ENCODE assay signal across 12 cellular contexts in genomic region chr19:38320969-38321339, GRCh38. TPM values are rescaled to one million over a fixed set of nuclear protein-coding genes. Genes with fewer than 3 reads are reported as not detected.
DNase-seq lines count a peak whose midpoint lies in the region; ATAC-seq and TF ChIP-seq lines count a peak whose summit lies in the region.
"Had no signal": no experiment of that assay in that cellular context is flagged by ENCODE, and none has a peak within 500 bp of the region (broad histone marks: within the 10 kb centered on the region; RNA-seq: fewer than 3 reads in every experiment).

No MANE protein-coding gene starts in this region.

- H3K9me3 ChIP-seq in stomach, result no peaks in the 10 kb centered on the region

- H3K4me3 ChIP-seq in stomach, result peak overlapping the region; percentile 57 to 79 (median 65)

- H3K36me3 Mint-ChIP-seq in T-helper 1 cell treated with Interleukin-12 subunit alpha and Interleukin-12 subunit beta and Interleukin-4 antibody, amounts not matched to agents 30 μg/mL and 1 μg/mL, for 36 hours (ENCODE audit: low read depth), result peaks cover 7% of the 10 kb centered on the region
- H3K36me3 Mint-ChIP-seq in activated T-helper 2 cell treated with anti-CD3 and anti-CD28 coated beads, Interferon-gamma antibody, Interleukin-2, Interleukin-4, amounts not matched to agents 10 μg/mL and 5 μg/mL and 100 μg/mL, durations not matched to agents 14 hours and 24 hours and 36 hours (ENCODE audit: low read depth), result peaks cover 27% of the 10 kb centered on the region
- H3K36me3 Mint-ChIP-seq in immature natural killer cell, result peaks cover 0 to 4% (median 4%) of the 10 kb centered on the region in 3 donors

- no peak overlapping the region for H3K27ac Mint-ChIP-seq in T-helper 1 cell treated with Interleukin-12 subunit alpha and Interleukin-12 subunit beta and Interleukin-4 antibody, amounts not matched to agents 30 μg/mL and 1 μg/mL, for 36 hours
- H3K27ac Mint-ChIP-seq in activated T-helper 2 cell treated with anti-CD3 and anti-CD28 coated beads, Interferon-gamma antibody, Interleukin-2, Interleukin-4, amounts not matched to agents 10 μg/mL and 5 μg/mL and 100 μg/mL, durations not matched to agents 14 hours and 24 hours and 36 hours, result peak overlapping the region; percentile 21
- peak overlapping the region in 4 of 6 donors; percentile 16 to 55 (median 45) for H3K27ac Mint-ChIP-seq in immature natural killer cell

- ATAC-seq in HG02852 (IDR thresholded peaks at IDR 0.05; ENCODE audit: unreplicated experiment), result no peak
- ATAC-seq in HG03457 (IDR thresholded peaks at IDR 0.05; ENCODE audit: unreplicated experiment), result no peak

- no peaks in the 10 kb centered on the region for H3K9me3 Mint-ChIP-seq in T-helper 1 cell treated with Interleukin-12 subunit alpha and Interleukin-12 subunit beta and Interleukin-4 antibody, amounts not matched to agents 30 μg/mL and 1 μg/mL, for 36 hours
- H3K9me3 Mint-ChIP-seq in activated T-helper 2 cell treated with anti-CD3 and anti-CD28 coated beads, Interferon-gamma antibody, Interleukin-2, Interleukin-4, amounts not matched to agents 10 μg/mL and 5 μg/mL and 100 μg/mL, durations not matched to agents 14 hours and 24 hours and 36 hours, result no peaks in the 10 kb centered on the region
- H3K9me3 Mint-ChIP-seq in immature natural killer cell, result no peaks in the 10 kb centered on the region

- H3K27me3 ChIP-seq in stomach, result no peaks in the 10 kb centered on the region

- WGBS in stomach, 5 donors, result 86 to 100% (median 89%) methylated on average over 3 of the region's 3 CpGs

- H3K4me1 Mint-ChIP-seq in T-helper 1 cell treated with Interleukin-12 subunit alpha and Interleukin-12 subunit beta and Interleukin-4 antibody, amounts not matched to agents 30 μg/mL and 1 μg/mL, for 36 hours (ENCODE audit: low read depth), result peaks cover 53% of the 10 kb centered on the region
- H3K4me1 Mint-ChIP-seq in activated T-helper 2 cell treated with anti-CD3 and anti-CD28 coated beads, Interferon-gamma antibody, Interleukin-2, Interleukin-4, amounts not matched to agents 10 μg/mL and 5 μg/mL and 100 μg/mL, durations not matched to agents 14 hours and 24 hours and 36 hours (ENCODE audit: low read depth), result peaks cover 44% of the 10 kb centered on the region
- peaks cover 30 to 37% of the 10 kb centered on the region in 2 donors for H3K4me1 Mint-ChIP-seq in immature natural killer cell

- H3K36me3 ChIP-seq in stomach, result peaks cover 6 to 22% (median 19%) of the 10 kb centered on the region in 4 donors

- TF ChIP-seq POLR2A in stomach (IDR thresholded peaks at IDR 0.05), result no peak

- H3K4me1 ChIP-seq in stomach, result peaks cover 27 to 65% (median 50%) of the 10 kb centered on the region in 4 donors

- H3K27me3 Mint-ChIP-seq in T-helper 1 cell treated with Interleukin-12 subunit alpha and Interleukin-12 subunit beta and Interleukin-4 antibody, amounts not matched to agents 30 μg/mL and 1 μg/mL, for 36 hours (ENCODE audit: low read depth), result no peaks in the 10 kb centered on the region
- H3K27me3 Mint-ChIP-seq in activated T-helper 2 cell treated with anti-CD3 and anti-CD28 coated beads, Interferon-gamma antibody, Interleukin-2, Interleukin-4, amounts not matched to agents 10 μg/mL and 5 μg/mL and 100 μg/mL, durations not matched to agents 14 hours and 24 hours and 36 hours (ENCODE audit: low read depth), result no peaks in the 10 kb centered on the region
- H3K27me3 Mint-ChIP-seq in immature natural killer cell (ENCODE audit: low read depth in 3 of 3), result peaks cover 2 to 10% (median 6%) of the 10 kb centered on the region in 3 donors

- DNase-seq in T-helper 1 cell (no peak), immature natural killer cell (no peak), stomach (no peak), NCI-H82 (lab: John Stamatoyannopoulos, UW) (no peak)
- no peak for DNase-seq in activated T-helper 2 cell treated with anti-CD3 and anti-CD28 coated beads, Interferon-gamma antibody, Interleukin-2, Interleukin-4, amounts not matched to agents 10 μg/mL and 5 μg/mL and 100 μg/mL, durations not matched to agents 14 hours and 24 hours and 36 hours (ENCODE audit: low spot score)
- DNase-seq: activated CD8-positive, alpha-beta memory T cell treated with anti-CD3 and anti-CD28 coated beads, Interleukin-2, amount 50 U/mL, for 48 hours; NCI-H1092 treated with DMSO at 0.1 percent for 48 hours; SHP77 had no signal

- no peak for TF ChIP-seq EP300 in stomach (IDR thresholded peaks at IDR 0.05)

- H3K27ac ChIP-seq in stomach, result peak overlapping the region; percentile 2 to 89 (median 86)
- H3K27ac ChIP-seq: 22Rv1 had no signal

- no peak for TF ChIP-seq CTCF in stomach (IDR thresholded peaks at IDR 0.05)

- intact Hi-C loops in activated T-helper 2 cell treated with anti-CD3 and anti-CD28 coated beads, Interferon-gamma antibody, Interleukin-2, Interleukin-4, amounts not matched to agents 10 μg/mL and 5 μg/mL and 100 μg/mL, durations not matched to agents 14 hours and 24 hours and 36 hours (cut with micrococcal nuclease), result loop anchor here (1.0 kb wide), 1 partner anchor 53 kb away; the partner anchor contains the start of gene PSMD8
- intact Hi-C loops in stomach (cut with DNase I; ENCODE audit: low total_unique reads), result no loop called here

- H3K4me3 Mint-ChIP-seq in T-helper 1 cell treated with Interleukin-12 subunit alpha and Interleukin-12 subunit beta and Interleukin-4 antibody, amounts not matched to agents 30 μg/mL and 1 μg/mL, for 36 hours, result peak overlapping the region; percentile 82
- H3K4me3 Mint-ChIP-seq in activated T-helper 2 cell treated with anti-CD3 and anti-CD28 coated beads, Interferon-gamma antibody, Interleukin-2, Interleukin-4, amounts not matched to agents 10 μg/mL and 5 μg/mL and 100 μg/mL, durations not matched to agents 14 hours and 24 hours and 36 hours (ENCODE audit: low read depth), result peak overlapping the region; percentile 86
- H3K4me3 Mint-ChIP-seq in immature natural killer cell, result peak overlapping the region; percentile 74 to 80 (median 76)

RNA-seq across cellular contexts. Expression of gene KCNK6, which starts 1.3 kb away (rescaled TPM):
- total RNA-seq in activated T-helper 2 cell treated with anti-CD3 and anti-CD28 coated beads, Interferon-gamma antibody, Interleukin-2, Interleukin-4, amounts not matched to agents 10 μg/mL and 5 μg/mL and 100 μg/mL, durations not matched to agents 14 hours and 24 hours and 36 hours, result 27.3 TPM in 2 replicates
- polyA plus RNA-seq in immature natural killer cell, result 1 to 10 TPM in 2 of 3 donors, under 1 TPM in 1; 0.93 to 1.2 (median 1.0) TPM
- total RNA-seq in stomach, result 10 to 100 TPM in 2 of 5 donors, 1 to 10 TPM in 2, under 1 TPM in 1; under 0.01 to 32.2 (median 5.4) TPM
- 1 to 10 TPM; 3.2 to 10.0 (median 9.5) TPM for polyA plus RNA-seq in stomach

RNA-seq across cellular contexts. Expression of gene YIF1B, which starts 5.2 kb away (rescaled TPM):
- 106 and 114 TPM in 2 replicates for total RNA-seq in activated T-helper 2 cell treated with anti-CD3 and anti-CD28 coated beads, Interferon-gamma antibody, Interleukin-2, Interleukin-4, amounts not matched to agents 10 μg/mL and 5 μg/mL and 100 μg/mL, durations not matched to agents 14 hours and 24 hours and 36 hours
- polyA plus RNA-seq in immature natural killer cell, result 10 to 100 TPM; 47.7 to 82.5 (median 54.9) TPM
- total RNA-seq in stomach, result 10 to 100 TPM in 2 of 5 donors, 1 to 10 TPM in 3; 4.7 to 30.4 (median 7.2) TPM
- 10 to 100 TPM; 18.8 to 28.0 (median 24.2) TPM for polyA plus RNA-seq in stomach

RNA-seq across cellular contexts. Expression of gene CATSPERG, which starts 14.7 kb away (rescaled TPM):
- 4.7 and 4.8 TPM in 2 replicates for total RNA-seq in activated T-helper 2 cell treated with anti-CD3 and anti-CD28 coated beads, Interferon-gamma antibody, Interleukin-2, Interleukin-4, amounts not matched to agents 10 μg/mL and 5 μg/mL and 100 μg/mL, durations not matched to agents 14 hours and 24 hours and 36 hours
- polyA plus RNA-seq in immature natural killer cell, result 10 to 100 TPM in 2 of 3 donors, 1 to 10 TPM in 1; 5.3 to 14.0 (median 11.6) TPM
- total RNA-seq in stomach, result 1 to 10 TPM in 3 of 5 donors, under 1 TPM in 1, not detected in 1; 0.45 to 9.7 (median 5.0) TPM
- polyA plus RNA-seq in stomach, result 1 to 10 TPM; 1.1 to 2.4 (median 2.0) TPM

RNA-seq across cellular contexts. Expression of gene C19orf33, which starts 16.9 kb away (rescaled TPM):
- 2.0 TPM in 1 of 2 replicates, not detected in the other for total RNA-seq in activated T-helper 2 cell treated with anti-CD3 and anti-CD28 coated beads, Interferon-gamma antibody, Interleukin-2, Interleukin-4, amounts not matched to agents 10 μg/mL and 5 μg/mL and 100 μg/mL, durations not matched to agents 14 hours and 24 hours and 36 hours
- polyA plus RNA-seq in immature natural killer cell, result 1 to 10 TPM in 1 of 3 donors, not detected in 2; 2.8 TPM
- total RNA-seq in stomach, result 100 to 1,000 TPM in 3 of 5 donors, 10 to 100 TPM in 2; 33.5 to 287 (median 171) TPM
- 1,000 to 10,000 TPM in 2 of 3 donors, 100 to 1,000 TPM in 1; 388 to 1,069 (median 1,022) TPM for polyA plus RNA-seq in stomach

RNA-seq across cellular contexts. Expression of gene PSMD8, which starts 53.4 kb away (rescaled TPM):
- 286 and 299 TPM in 2 replicates for total RNA-seq in activated T-helper 2 cell treated with anti-CD3 and anti-CD28 coated beads, Interferon-gamma antibody, Interleukin-2, Interleukin-4, amounts not matched to agents 10 μg/mL and 5 μg/mL and 100 μg/mL, durations not matched to agents 14 hours and 24 hours and 36 hours
- polyA plus RNA-seq in immature natural killer cell, result 100 to 1,000 TPM; 210 to 298 (median 236) TPM
- total RNA-seq in stomach, result 100 to 1,000 TPM in 2 of 5 donors, 10 to 100 TPM in 3; 10.7 to 282 (median 92.4) TPM
- 100 to 1,000 TPM in 2 of 3 donors, 10 to 100 TPM in 1; 99.3 to 150 (median 116) TPM for polyA plus RNA-seq in stomach
